In the genomic region with DNA sequence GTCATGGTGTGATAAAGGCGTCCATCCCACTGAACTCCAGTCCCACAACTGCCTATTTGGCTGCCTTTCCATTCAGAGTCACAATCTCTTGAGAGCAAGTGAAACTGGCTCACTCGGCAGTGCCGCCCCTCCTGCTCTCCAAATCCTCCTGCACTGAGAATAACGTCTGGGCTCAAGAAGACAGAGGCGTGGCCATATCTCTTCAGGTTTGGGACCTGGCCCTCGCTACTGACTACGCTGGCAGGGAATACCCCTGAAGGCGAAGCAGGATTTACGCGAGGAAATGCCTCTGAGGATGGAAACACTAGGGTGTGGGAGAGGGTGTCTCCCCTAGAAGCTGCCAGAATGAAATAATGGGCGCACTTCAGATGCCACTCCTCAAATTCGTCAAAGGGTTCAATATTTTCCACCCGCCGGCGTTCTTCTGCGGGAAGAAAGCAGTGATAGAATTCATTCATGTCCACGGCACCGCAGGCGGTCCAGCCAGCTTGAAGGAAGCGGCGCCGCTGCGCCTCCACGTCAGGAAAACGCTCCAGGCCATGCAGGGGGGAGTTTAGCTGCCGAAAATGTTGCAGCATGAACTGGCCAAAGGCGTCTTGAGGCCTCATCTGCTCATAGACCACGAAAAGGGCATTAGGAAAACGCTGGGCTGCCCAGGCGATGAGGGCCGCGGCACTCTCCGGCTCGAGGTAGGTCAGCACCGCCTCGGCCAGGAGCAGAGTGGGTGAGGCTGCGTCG, we compare ENCODE assay signal across 1 cellular context.
A peak's percentile ranks its signal among the peaks of the same experiment; 100 is the strongest.
TF ChIP-seq lines count a peak whose summit lies in the region.

No MANE protein-coding gene starts in this region.

TF ChIP-seq in GM12878, 131 proteins besides CTCF, POLR2A, EP300 and RAD21:
- TF ChIP-seq MLLT1 (IDR thresholded peaks at IDR 0.05) (peak; percentile 69), SUPT20H (IDR thresholded peaks at IDR 0.05; ENCODE audit: borderline replicate concordance, control insufficient read depth, low read depth, low read length) (no peak)
